In the genomic region with DNA sequence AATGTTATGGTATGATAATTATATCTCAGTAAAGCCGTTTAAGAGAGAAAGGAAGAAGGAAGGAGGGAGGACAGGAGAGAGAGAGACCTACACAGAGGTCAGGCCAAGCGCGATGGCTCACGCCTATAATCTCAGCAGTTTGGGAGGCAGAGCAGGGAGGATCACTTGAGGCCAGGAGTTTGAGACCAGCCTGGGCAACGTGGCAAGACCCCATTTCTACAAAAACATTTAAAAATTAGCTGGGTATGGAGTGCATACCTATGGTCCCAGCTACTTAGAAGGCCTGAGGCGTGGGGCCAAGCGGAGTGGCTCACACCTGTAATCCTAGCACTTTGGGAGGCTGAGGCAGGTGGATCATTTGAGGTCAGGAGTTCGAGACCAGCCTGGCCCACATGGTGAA, we compare ENCODE assay signal across 1 cellular context. TPM values are rescaled to one million over a fixed set of nuclear protein-coding genes. Genes with fewer than 3 reads are reported as not detected.
"Had no signal": no experiment of that assay in that cellular context is flagged by ENCODE, and none has a peak within 500 bp of the region (broad histone marks: within the 10 kb centered on the region; RNA-seq: fewer than 3 reads in every experiment).

No MANE protein-coding gene starts in this region.

RNA-seq across cellular contexts. Expression of a gene that starts 9.0 kb away (rescaled TPM):
- total RNA-seq: T-helper 1 cell treated with Interleukin-12 subunit alpha and Interleukin-12 subunit beta and Interleukin-4 antibody, amounts not matched to agents 30 ng/mL and 1 ng/mL, for 36 hours had no signal
